Comparison of ENCODE assay signal across 19 cellular contexts in the genomic region with DNA sequence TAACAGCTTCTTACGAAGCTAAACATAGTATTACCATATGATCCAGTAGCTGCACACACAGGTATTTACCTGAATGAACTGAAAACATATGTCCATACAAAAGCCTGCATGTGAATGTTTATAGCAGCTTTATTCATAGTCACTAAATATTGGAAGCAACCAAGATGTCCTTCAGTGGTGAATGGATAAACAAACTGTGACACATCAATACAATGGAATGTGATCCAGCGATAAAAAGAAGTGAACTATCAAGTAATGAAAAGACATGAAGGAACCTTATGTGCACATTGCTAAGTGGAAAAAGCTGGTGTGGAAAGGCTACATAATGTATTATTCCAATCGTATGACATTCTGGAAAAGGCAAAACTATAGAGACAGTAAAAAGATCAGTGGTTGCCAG. TPM values are rescaled to one million over a fixed set of nuclear protein-coding genes. Genes with fewer than 3 reads are reported as not detected.
A peak's percentile ranks its signal among the peaks of the same experiment; 100 is the strongest.
DNase-seq lines count a peak whose midpoint lies in the region; ATAC-seq and TF ChIP-seq lines count a peak whose summit lies in the region.
"Had no signal": no experiment of that assay in that cellular context is flagged by ENCODE, and none has a peak within 500 bp of the region (broad histone marks: within the 10 kb centered on the region; RNA-seq: fewer than 3 reads in every experiment).

No MANE protein-coding gene starts in this region.

- H3K9me3 Mint-ChIP-seq in neural progenitor cell, result peaks cover 3% of the 10 kb centered on the region
- H3K9me3 Mint-ChIP-seq in activated T-helper 17 cell treated with anti-CD3 and anti-CD28 coated beads, Interleukin-2, amount 50 U/mL, for 72 hours, result no peaks in the 10 kb centered on the region
- H3K9me3 Mint-ChIP-seq: H9 had no signal

- H3K4me1 Mint-ChIP-seq in neural progenitor cell, result no peaks in the 10 kb centered on the region
- H3K4me1 Mint-ChIP-seq in activated T-helper 17 cell treated with anti-CD3 and anti-CD28 coated beads, Interleukin-2, amount 50 U/mL, for 72 hours, result no peaks in the 10 kb centered on the region
- H3K4me1 Mint-ChIP-seq: T-cell had no signal

- no peaks in the 10 kb centered on the region for H3K27me3 Mint-ChIP-seq in neural progenitor cell (ENCODE audit: insufficient read depth, low read depth)
- peaks cover under 1% of the 10 kb centered on the region for H3K27me3 Mint-ChIP-seq in activated T-helper 17 cell treated with anti-CD3 and anti-CD28 coated beads, Interleukin-2, amount 50 U/mL, for 72 hours

- H4K20me1 ChIP-seq in neural progenitor cell (ENCODE audit: low read depth), result no peaks in the 10 kb centered on the region
- H4K20me1 ChIP-seq: BLaER1 had no signal

- no peak overlapping the region for H3K4me2 ChIP-seq in neural progenitor cell
- H3K4me2 ChIP-seq: BLaER1, SK-N-SH had no signal

- no peaks in the 10 kb centered on the region for H3K27me3 ChIP-seq in neural progenitor cell
- H3K27me3 ChIP-seq: BLaER1, Peyer's patch had no signal

- no peak overlapping the region for H3K27ac ChIP-seq in neural progenitor cell
- H3K27ac ChIP-seq: BLaER1, Peyer's patch had no signal

- TF ChIP-seq CTCF in fibroblast of mammary gland (conservative IDR thresholded peaks at IDR 0.05; ENCODE audit: control insufficient read depth, insufficient read depth, low read depth, low read length), result no peak
- TF ChIP-seq CTCF in neural progenitor cell (IDR thresholded peaks at IDR 0.05), result no peak

- no peaks in the 10 kb centered on the region for H3K36me3 Mint-ChIP-seq in neural progenitor cell
- H3K36me3 Mint-ChIP-seq in activated T-helper 17 cell treated with anti-CD3 and anti-CD28 coated beads, Interleukin-2, amount 50 U/mL, for 72 hours (ENCODE audit: low read depth), result no peaks in the 10 kb centered on the region
- H3K36me3 Mint-ChIP-seq: CD8-positive, alpha-beta T cell; T-cell had no signal

- H3F3A ChIP-seq in neural progenitor cell (ENCODE audit: low read depth), result no peaks in the 10 kb centered on the region

- no peak overlapping the region for H3K9ac ChIP-seq in neural progenitor cell
- H3K9ac ChIP-seq: BLaER1, SK-N-SH had no signal

- H3K9me3 ChIP-seq in neural progenitor cell (ENCODE audit: low read depth), result no peaks in the 10 kb centered on the region
- H3K9me3 ChIP-seq: BLaER1, Peyer's patch, SK-N-SH had no signal

- no peak for ATAC-seq in HG03565 (IDR thresholded peaks at IDR 0.05; ENCODE audit: unreplicated experiment)
- no peak for ATAC-seq in HG03108 (IDR thresholded peaks at IDR 0.05; ENCODE audit: unreplicated experiment)
- no peak for ATAC-seq in activated T-helper 17 cell treated with anti-CD3 and anti-CD28 coated beads, Interleukin-2, amount 50 U/mL, for 72 hours (replicated peaks)
- ATAC-seq: CD8-positive, alpha-beta T cell; T-cell had no signal

- DNase-seq in HCEC 1CT (peak; percentile 9), RPMI7951 (ENCODE audit: low read depth) (peak; percentile 4), fibroblast of mammary gland (ENCODE audit: low read depth) (peak; percentile 19), neural progenitor cell (ENCODE audit: low spot score) (no peak)
- DNase-seq: CD8-positive, alpha-beta T cell; GDM1; H9; KBM-7; NCI-H1092; NCI-H1694; NCI-H524; Peyer's patch; SHP77; SK-N-SH; T-cell had no signal

- H3K79me2 ChIP-seq in neural progenitor cell (ENCODE audit: low read depth), result no peaks in the 10 kb centered on the region

- H3K4me3 ChIP-seq in fibroblast of mammary gland (ENCODE audit: control insufficient read depth, low read depth, low read length) (no peak overlapping the region), neural progenitor cell (no peak overlapping the region)
- H3K4me3 ChIP-seq: BLaER1, Peyer's patch had no signal

- H3K36me3 ChIP-seq in neural progenitor cell, result no peaks in the 10 kb centered on the region
- H3K36me3 ChIP-seq: BLaER1, Peyer's patch had no signal

- H3K27ac Mint-ChIP-seq in neural progenitor cell, result no peak overlapping the region
- no peak overlapping the region for H3K27ac Mint-ChIP-seq in activated T-helper 17 cell treated with anti-CD3 and anti-CD28 coated beads, Interleukin-2, amount 50 U/mL, for 72 hours
- H3K27ac Mint-ChIP-seq: CD8-positive, alpha-beta T cell; H9; T-cell had no signal

- peaks cover 4% of the 10 kb centered on the region for H3K4me1 ChIP-seq in neural progenitor cell
- H3K4me1 ChIP-seq: BLaER1, Peyer's patch had no signal

- H2AFZ ChIP-seq in neural progenitor cell (replicated peaks), result no peak overlapping the region

- H3K4me3 Mint-ChIP-seq in neural progenitor cell, result no peak overlapping the region
- no peak overlapping the region for H3K4me3 Mint-ChIP-seq in activated T-helper 17 cell treated with anti-CD3 and anti-CD28 coated beads, Interleukin-2, amount 50 U/mL, for 72 hours
- H3K4me3 Mint-ChIP-seq: CD8-positive, alpha-beta T cell; H9; T-cell had no signal

RNA-seq across cellular contexts. Expression of gene JDP2, which starts 38.1 kb away (rescaled TPM):
- total RNA-seq in RPMI7951 (2014; rRNA removed; shearing (Covaris generic)), result 3.7 and 4.3 TPM in 2 replicates
- 2.5 and 8.4 TPM in 2 replicates for total RNA-seq in neural progenitor cell (ENCODE audit: low replicate concordance)
- total RNA-seq in activated T-helper 17 cell treated with anti-CD3 and anti-CD28 coated beads, Interleukin-2, amount 50 U/mL, for 72 hours, result 1 to 10 TPM in 1 of 2 donors, under 1 TPM in 1; 0.61 to 1.1 TPM
- total RNA-seq: CD8-positive, alpha-beta T cell had no signal
